Comparison of ENCODE assay signal across 14 cellular contexts in genomic region chr12:53565376-53565775, GRCh38. TPM values are rescaled to one million over a fixed set of nuclear protein-coding genes. Genes with fewer than 3 reads are reported as not detected.
"Had no signal": no experiment of that assay in that cellular context is flagged by ENCODE, and none has a peak within 500 bp of the region (broad histone marks: within the 10 kb centered on the region; RNA-seq: fewer than 3 reads in every experiment).

No MANE protein-coding gene starts in this region.

RNA-seq across cellular contexts. Expression of gene NPFF, which starts 58.1 kb away (rescaled TPM):
- total RNA-seq: activated B cell treated with CpG ODN at 0.5 μM for 24 hours; activated CD4-positive, alpha-beta T cell treated with anti-CD3 and anti-CD28 coated beads, Interleukin-2, amount 10 ng/mL, durations not matched to agents 24 days and 14 days; activated CD8-positive, alpha-beta memory T cell treated with anti-CD3 and anti-CD28 coated beads for 36 hours; activated CD8-positive, alpha-beta T cell treated with anti-CD3 and anti-CD28 coated beads for 36 hours; activated naive CD4-positive, alpha-beta T cell treated with anti-CD3 and anti-CD28 coated beads for 36 hours; activated naive CD4-positive, alpha-beta T cell treated with anti-CD3 and anti-CD28 coated beads, Interleukin-2, amount 50 U/mL, for 72 hours; activated naive CD8-positive, alpha-beta T cell treated with anti-CD3 and anti-CD28 coated beads for 36 hours; activated T-cell treated with anti-CD3 and anti-CD28 coated beads, Interleukin-2, amount 50 U/mL, for 4 hours; activated T-helper 1 cell treated with anti-CD3 and anti-CD28 coated beads, Interleukin-12 subunit alpha, Interleukin-12 subunit beta, Interleukin-2, Interleukin-4 antibody, amounts not matched to agents 30 ng/mL and 10 ng/mL and 1 ng/mL, durations not matched to agents 14 hours and 24 hours and 36 hours; activated T-helper 17 cell treated with anti-CD3 and anti-CD28 coated beads, Interleukin-2, amount 50 U/mL, for 72 hours; adrenal gland; aorta; bronchial epithelial cell; cardiac muscle cell had no signal
- polyA plus RNA-seq: cardiac muscle cell had no signal
